Comparison of ENCODE assay signal across 9 cellular contexts in the genomic region with DNA sequence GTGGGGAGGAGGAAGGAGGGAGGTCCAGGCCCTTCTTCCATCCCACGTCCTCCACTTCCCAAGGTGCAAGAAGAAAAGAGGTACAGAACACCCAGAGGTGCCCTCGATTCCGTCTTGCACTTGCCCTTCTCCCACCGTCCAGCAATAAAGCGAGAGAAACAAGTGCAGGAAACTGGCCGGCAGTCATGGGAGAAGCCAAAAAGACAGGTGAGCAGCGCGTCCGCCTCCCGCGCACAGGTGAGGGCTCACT. TPM values are rescaled to one million over a fixed set of nuclear protein-coding genes. Genes with fewer than 3 reads are reported as not detected.
DNase-seq lines count a peak whose midpoint lies in the region; ATAC-seq and TF ChIP-seq lines count a peak whose summit lies in the region.
"Had no signal": no experiment of that assay in that cellular context is flagged by ENCODE, and none has a peak within 500 bp of the region (broad histone marks: within the 10 kb centered on the region; RNA-seq: fewer than 3 reads in every experiment).

No MANE protein-coding gene starts in this region.

- H3K9me2 ChIP-seq in OCI-LY1 (ENCODE audit: low read depth, low read length): no peaks in the 10 kb centered on the region

- TF ChIP-seq CTCF in OCI-LY1 (IDR thresholded peaks at IDR 0.05; ENCODE audit: low read length) (no peak), epithelial cell of proximal tubule (conservative IDR thresholded peaks at IDR 0.05; ENCODE audit: low read depth, low read length) (no peak), psoas muscle (IDR thresholded peaks at IDR 0.05) (no peak)

- no peak overlapping the region for H2AFZ ChIP-seq in OCI-LY1 (ENCODE audit: low read length)

- intact Hi-C loops in psoas muscle (cut with DNase I): no loop called here

- H3K9ac ChIP-seq in OCI-LY1 (ENCODE audit: low read length): peak overlapping the region; percentile 86

- H3K36me3 ChIP-seq in OCI-LY1 (ENCODE audit: insufficient read depth, low read length) (peaks cover 7% of the 10 kb centered on the region; the same call in 1 of the 2 replicates), psoas muscle (ENCODE audit: insufficient read depth in 1 of 2, low read depth in 1 of 2) (no peaks in the 10 kb centered on the region)

- H3K4me3 ChIP-seq in OCI-LY1 (ENCODE audit: low read depth, low read length, poor library complexity, severe bottlenecking) (peak overlapping the region; percentile 70), epithelial cell of proximal tubule (ENCODE audit: low read depth, low read length) (peak overlapping the region; percentile 95), psoas muscle (peak overlapping the region; percentile 78)

- no peaks in the 10 kb centered on the region for H3F3A ChIP-seq in OCI-LY1 (ENCODE audit: insufficient read depth, low read length)

- H3K4me2 ChIP-seq in OCI-LY1 (ENCODE audit: low read length): peak overlapping the region; percentile 77

- WGBS in psoas muscle, 3 donors: 0 to 1% (median 0%) methylated on average over 7 to 11 of the region's 11 CpGs

- DNase-seq in epithelial cell of proximal tubule (ENCODE audit: low read depth) (no peak), psoas muscle (no peak), MV-4-11 (lab: John Stamatoyannopoulos, UW) (no peak), DMS 273 treated with DMSO at 0.1 percent for 48 hours (lab: John Stamatoyannopoulos, UW) (no peak)
- DNase-seq in central memory CD4-positive, alpha-beta T cell: no peak

- ATAC-seq in GM19395 (IDR thresholded peaks at IDR 0.05; ENCODE audit: unreplicated experiment) (peak; percentile 13), psoas muscle (peak in 3 of 4 donors; percentile 2 to 5 (median 3)), HG03565 (IDR thresholded peaks at IDR 0.05; ENCODE audit: unreplicated experiment) (no peak)

- no peaks in the 10 kb centered on the region for H3K27me3 ChIP-seq in OCI-LY1 (ENCODE audit: insufficient read depth, low read length)
- no peaks in the 10 kb centered on the region for H3K27me3 ChIP-seq in psoas muscle (ENCODE audit: insufficient read depth in 3 of 3, low read length in 2 of 3)

- peaks cover 22% of the 10 kb centered on the region for H3K4me1 ChIP-seq in OCI-LY1 (ENCODE audit: insufficient read depth, low read length, severe bottlenecking)
- peaks cover 30% of the 10 kb centered on the region for H3K4me1 ChIP-seq in psoas muscle

- H4K20me1 ChIP-seq in OCI-LY1 (ENCODE audit: insufficient read depth, low read length): no peaks in the 10 kb centered on the region

- H3K9me3 ChIP-seq in OCI-LY1 (ENCODE audit: low read length) (no peaks in the 10 kb centered on the region), psoas muscle (no peaks in the 10 kb centered on the region)

- 0 out of 2 replicates have a peak, but pooled peaks cover 5% of the 10 kb centered on the region for H3K79me2 ChIP-seq in OCI-LY1 (ENCODE audit: insufficient read depth, low read length)

- peak overlapping the region; percentile 81 for H3K27ac ChIP-seq in OCI-LY1 (ENCODE audit: low read depth, low read length, poor library complexity, severe bottlenecking)
- peak overlapping the region; percentile 87 for H3K27ac ChIP-seq in psoas muscle

RNA-seq across cellular contexts. Expression of a gene that starts 1.3 kb away (rescaled TPM):
- 2.2 and 10.3 TPM in 2 replicates for total RNA-seq in epithelial cell of proximal tubule
- total RNA-seq in psoas muscle: not detected
- polyA plus RNA-seq in psoas muscle: under 1 TPM in 1 of 3 donors, not detected in 2; 0.01 TPM
- total RNA-seq: subcutaneous adipose tissue had no signal

RNA-seq across cellular contexts. Expression of a gene that starts 17.7 kb away (rescaled TPM):
- total RNA-seq in epithelial cell of proximal tubule (77.8 and 98.5 TPM in 2 replicates), psoas muscle (10 to 100 TPM; 53.3 to 81.9 (median 73.3) TPM)
- polyA plus RNA-seq in psoas muscle: 100 to 1,000 TPM in 1 of 3 donors, 10 to 100 TPM in 2; 56.3 to 103 (median 77.2) TPM

RNA-seq across cellular contexts. Expression of a gene that starts 29.4 kb away (rescaled TPM):
- total RNA-seq in epithelial cell of proximal tubule (23.8 and 34.6 TPM in 2 replicates), psoas muscle (10 to 100 TPM in 2 of 4 donors, 1 to 10 TPM in 2; 7.9 to 13.3 (median 9.5) TPM)
- 10 to 100 TPM; 10.8 to 14.8 (median 13.0) TPM for polyA plus RNA-seq in psoas muscle

RNA-seq across cellular contexts. Expression of a gene that starts 31.5 kb away (rescaled TPM):
- total RNA-seq in epithelial cell of proximal tubule: 0.43 and 0.52 TPM in 2 replicates
- 1 to 10 TPM in 1 of 4 donors, under 1 TPM in 3; 0.15 to 1.7 (median 0.51) TPM for total RNA-seq in psoas muscle
- polyA plus RNA-seq in psoas muscle: 1 to 10 TPM in 1 of 3 donors, under 1 TPM in 1, not detected in 1; 0.25 to 1.0 TPM

RNA-seq across cellular contexts. Expression of a gene that starts 52.5 kb away (rescaled TPM):
- 129 and 136 TPM in 2 replicates for total RNA-seq in epithelial cell of proximal tubule
- 100 to 1,000 TPM; 119 to 188 (median 148) TPM for total RNA-seq in psoas muscle
- 100 to 1,000 TPM in 2 of 3 donors, 10 to 100 TPM in 1; 76.2 to 181 (median 101) TPM for polyA plus RNA-seq in psoas muscle
